7 cellular contexts compared by ENCODE assay signal in the genomic region with DNA sequence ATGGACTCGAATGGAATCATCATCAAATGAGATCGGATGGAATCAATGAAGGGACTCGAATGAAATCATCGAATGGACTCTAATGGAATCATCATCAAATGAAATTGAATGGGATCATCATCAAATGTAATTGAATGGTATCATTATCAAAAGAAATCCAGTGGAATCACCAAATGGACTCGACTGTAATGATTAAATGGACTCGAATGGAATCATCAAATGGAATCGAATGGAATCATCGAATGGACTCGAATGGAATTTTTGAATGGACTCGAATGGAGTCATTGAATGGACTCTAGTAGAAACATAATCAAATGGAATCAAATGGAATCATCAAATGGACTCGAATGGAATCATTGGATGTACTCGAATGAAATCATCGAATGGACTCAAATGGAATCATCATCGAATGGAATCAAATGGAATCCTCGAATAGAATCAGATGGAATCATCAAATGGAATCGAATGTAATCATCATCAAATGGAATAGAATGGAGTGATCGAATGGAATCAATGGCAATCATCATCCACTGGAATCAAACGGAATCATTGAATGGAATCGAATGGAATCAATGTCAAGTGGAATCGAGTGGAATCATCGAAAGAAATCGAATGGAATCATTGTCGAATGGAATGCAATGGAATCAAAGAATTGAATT.
A peak's percentile ranks its signal among the peaks of the same experiment; 100 is the strongest.
DNase-seq lines count a peak whose midpoint lies in the region; ATAC-seq and TF ChIP-seq lines count a peak whose summit lies in the region.
"Not testable (repeated sequence)": the region's sequence is repeated elsewhere in the genome, so short reads cannot be mapped to it uniquely, and the experiment has no call there.

No MANE protein-coding gene starts in this region.

- H2AFZ ChIP-seq in hepatocyte = not testable (repeated sequence)

- not testable (repeated sequence) for H3K36me3 Mint-ChIP-seq in activated B cell treated with CpG ODN at 0.5 μM for 24 hours (ENCODE audit: low read depth)

- H3K27me3 Mint-ChIP-seq in activated B cell treated with CpG ODN at 0.5 μM for 24 hours = not testable (repeated sequence)

- ATAC-seq in GM18870 (IDR thresholded peaks at IDR 0.05; ENCODE audit: unreplicated experiment) (peak; percentile 7), HG03280 (IDR thresholded peaks at IDR 0.05; ENCODE audit: unreplicated experiment) (peak; percentile 10)
- not testable (repeated sequence) for ATAC-seq in activated B cell treated with CpG ODN at 0.5 μM for 24 hours (ENCODE audit: low read depth)

- H4K20me1 ChIP-seq in hepatocyte (ENCODE audit: insufficient read depth, poor library complexity, severe bottlenecking) = peaks cover 13% of the 10 kb centered on the region

- peaks cover 15% of the 10 kb centered on the region for H3K9me2 ChIP-seq in hepatocyte (replicated peaks; ENCODE audit: insufficient read depth)

- not testable (repeated sequence) for H3K36me3 ChIP-seq in brain microvascular endothelial cell (replicated peaks)
- peaks cover 18% of the 10 kb centered on the region for H3K36me3 ChIP-seq in hepatocyte (replicated peaks; ENCODE audit: insufficient read depth, low read depth)

- H3K4me3 ChIP-seq in brain microvascular endothelial cell (ENCODE audit: low read depth, low read length) = not testable (repeated sequence)
- peak overlapping the region; percentile 0 for H3K4me3 ChIP-seq in hepatocyte

- not testable (repeated sequence) for H3K27ac Mint-ChIP-seq in activated B cell treated with CpG ODN at 0.5 μM for 24 hours

- not testable (repeated sequence) for H3K27me3 ChIP-seq in brain microvascular endothelial cell (replicated peaks); hepatocyte

- in situ Hi-C loops in brain microvascular endothelial cell (cut with HindIII; ENCODE audit: low pct_ligation_motif_present, low sequenced_read_pairs) = not testable (repeated sequence)

- TF ChIP-seq CTCF in activated B cell treated with CpG ODN at 0.5 μM for 24 hours (IDR thresholded peaks at IDR 0.05); brain microvascular endothelial cell (IDR thresholded peaks at IDR 0.05; ENCODE audit: low read depth, low read length, missing control alignments); hepatocyte (IDR thresholded peaks at IDR 0.05; ENCODE audit: poor library complexity): not testable (repeated sequence)

- POLR2A ChIA-PET in activated B cell treated with CpG ODN at 0.5 μM for 24 hours (lab: Charles Lee) = not testable (repeated sequence)

- not testable (repeated sequence) for H3K79me2 ChIP-seq in hepatocyte

- H3K4me2 ChIP-seq in hepatocyte = not testable (repeated sequence)

- intact Hi-C loops in activated B cell treated with CpG ODN at 0.5 μM for 24 hours (cut with micrococcal nuclease) = not testable (repeated sequence)

- peaks cover 11% of the 10 kb centered on the region for H3K9me3 Mint-ChIP-seq in activated B cell treated with CpG ODN at 0.5 μM for 24 hours

- DNase-seq in H4 (ENCODE audit: low spot score) = peak; percentile 3
- DNase-seq in activated B cell treated with CpG ODN at 0.5 μM for 24 hours = peak; percentile 29
- DNase-seq in brain microvascular endothelial cell = peak; percentile 65
- DNase-seq in hepatocyte (ENCODE audit: low spot score) = not testable (repeated sequence)
- peak; percentile 40 for DNase-seq in pons (ENCODE audit: low spot score)

- not testable (repeated sequence) for H3K4me1 Mint-ChIP-seq in activated B cell treated with CpG ODN at 0.5 μM for 24 hours

- peaks cover 22% of the 10 kb centered on the region for H3K9me3 ChIP-seq in hepatocyte (ENCODE audit: low read depth)

- H3K4me3 Mint-ChIP-seq in activated B cell treated with CpG ODN at 0.5 μM for 24 hours = not testable (repeated sequence)

- not testable (repeated sequence) for H3K27ac ChIP-seq in brain microvascular endothelial cell, hepatocyte

- H3K4me1 ChIP-seq in hepatocyte (ENCODE audit: insufficient read depth) = not testable (repeated sequence)

- CTCF ChIA-PET in activated B cell treated with CpG ODN at 0.5 μM for 24 hours (lab: Charles Lee) = not testable (repeated sequence)

- 77% methylated on average over 23 of the region's 23 CpGs for WGBS in hepatocyte (ENCODE audit: low lambda C conversion rate, missing lambda C conversion rate)
